12 cellular contexts compared by ENCODE assay signal in genomic region chr17:82860606-82861392, GRCh38. TPM values are rescaled to one million over a fixed set of nuclear protein-coding genes. Genes with fewer than 3 reads are reported as not detected.
DNase-seq lines count a peak whose midpoint lies in the region; ATAC-seq and TF ChIP-seq lines count a peak whose summit lies in the region.
"Had no signal": no experiment of that assay in that cellular context is flagged by ENCODE, and none has a peak within 500 bp of the region (broad histone marks: within the 10 kb centered on the region; RNA-seq: fewer than 3 reads in every experiment).

No MANE protein-coding gene starts in this region.

- H3K27ac ChIP-seq in left ventricle myocardium inferior (replicated peaks) (peak overlapping the region; percentile 41), mesodermal cell (ENCODE audit: low read depth, low read length, severe bottlenecking) (peak overlapping the region; percentile 95), urinary bladder (ENCODE audit: low read depth) (peak overlapping the region; percentile 80), ovary (no peak overlapping the region)
- H3K27ac ChIP-seq: C4-2B had no signal

- H3K27me3 Mint-ChIP-seq in activated CD8-positive, alpha-beta T cell treated with anti-CD3 and anti-CD28 coated beads, Interleukin-2, amount 10 ng/mL, durations not matched to agents 7 days and 5 days (ENCODE audit: low read depth): no peaks in the 10 kb centered on the region

- no peak for TF ChIP-seq EP300 in ovary (IDR thresholded peaks at IDR 0.05)

- DNase-seq in left ventricle myocardium inferior (no peak), cardiac septum (ENCODE audit: low spot score) (no peak), ovary (no peak), NCI-H1048 (lab: John Stamatoyannopoulos, UW) (no peak)
- DNase-seq in activated CD8-positive, alpha-beta T cell treated with anti-CD3 and anti-CD28 coated beads, Interleukin-2, amount 10 ng/mL, durations not matched to agents 7 days and 5 days: no peak
- no peak for DNase-seq in NK-92 treated with Interleukin-12 subunit alpha and Interleukin-12 subunit beta, amount 100 ng/mL, for 24 hours (lab: John Stamatoyannopoulos, UW)
- DNase-seq: NCI-H2107 had no signal

- H3K36me3 Mint-ChIP-seq in activated CD8-positive, alpha-beta T cell treated with anti-CD3 and anti-CD28 coated beads, Interleukin-2, amount 10 ng/mL, durations not matched to agents 7 days and 5 days (ENCODE audit: low read depth): peaks cover 27% of the 10 kb centered on the region

- H3K4me3 ChIP-seq in left ventricle myocardium inferior (no peak overlapping the region), mesodermal cell (ENCODE audit: extremely low read depth, insufficient read depth, low read length, poor library complexity, severe bottlenecking) (no peak overlapping the region), urinary bladder (ENCODE audit: low read depth, low read length) (no peak overlapping the region), ovary (no peak overlapping the region)

- no peaks in the 10 kb centered on the region for H3K36me3 ChIP-seq in left ventricle myocardium inferior
- H3K36me3 ChIP-seq in mesodermal cell (ENCODE audit: control insufficient read depth, insufficient read depth, low read length): peaks cover 5% of the 10 kb centered on the region
- no peaks in the 10 kb centered on the region for H3K36me3 ChIP-seq in urinary bladder (ENCODE audit: insufficient read depth)
- no peaks in the 10 kb centered on the region for H3K36me3 ChIP-seq in ovary

- no peak for ATAC-seq in activated CD8-positive, alpha-beta T cell treated with anti-CD3 and anti-CD28 coated beads, Interleukin-2, amount 10 ng/mL, durations not matched to agents 7 days and 5 days

- peak overlapping the region; percentile 77 for H3K4me3 Mint-ChIP-seq in activated CD8-positive, alpha-beta T cell treated with anti-CD3 and anti-CD28 coated beads, Interleukin-2, amount 10 ng/mL, durations not matched to agents 7 days and 5 days

- peaks cover 76% of the 10 kb centered on the region for H3K4me1 Mint-ChIP-seq in activated CD8-positive, alpha-beta T cell treated with anti-CD3 and anti-CD28 coated beads, Interleukin-2, amount 10 ng/mL, durations not matched to agents 7 days and 5 days (ENCODE audit: low read depth)

- H3K4me1 ChIP-seq in left ventricle myocardium inferior (peaks cover 50% of the 10 kb centered on the region), mesodermal cell (ENCODE audit: control insufficient read depth, insufficient read depth, low read length, poor library complexity, severe bottlenecking) (peaks cover 53% of the 10 kb centered on the region), urinary bladder (ENCODE audit: insufficient read depth) (peaks cover 2% of the 10 kb centered on the region), ovary (ENCODE audit: insufficient read depth) (peaks cover 4% of the 10 kb centered on the region)

- CTCF ChIA-PET in activated CD8-positive, alpha-beta T cell treated with anti-CD3 and anti-CD28 coated beads, Interleukin-2, amount 10 ng/mL, durations not matched to agents 7 days and 5 days (lab: Charles Lee): interaction anchor here (0.7 to 2.2 kb wide), 4 partner anchors 15 to 192 kb away, joined by 3 to 4 read pairs (median 4); no protein-coding TSS in a partner anchor

- H3K9me3 ChIP-seq in left ventricle myocardium inferior (replicated peaks) (no peaks in the 10 kb centered on the region), mesodermal cell (ENCODE audit: control insufficient read depth, low read length) (no peaks in the 10 kb centered on the region), ovary (no peaks in the 10 kb centered on the region)

- H3K27me3 ChIP-seq in left ventricle myocardium inferior (ENCODE audit: low read depth): no peaks in the 10 kb centered on the region
- no peaks in the 10 kb centered on the region for H3K27me3 ChIP-seq in ovary

- peak overlapping the region; percentile 94 for H3K27ac Mint-ChIP-seq in activated CD8-positive, alpha-beta T cell treated with anti-CD3 and anti-CD28 coated beads, Interleukin-2, amount 10 ng/mL, durations not matched to agents 7 days and 5 days

- TF ChIP-seq POLR2A in ovary (IDR thresholded peaks at IDR 0.05): no peak

- H3K9me3 Mint-ChIP-seq in activated CD8-positive, alpha-beta T cell treated with anti-CD3 and anti-CD28 coated beads, Interleukin-2, amount 10 ng/mL, durations not matched to agents 7 days and 5 days (ENCODE audit: insufficient read depth): no peaks in the 10 kb centered on the region

- intact Hi-C loops in left ventricle myocardium inferior (cut with micrococcal nuclease) (no loop called here), cardiac septum (cut with DNase I) (no loop called here), ovary (cut with DNase I) (no loop called here)

- 94 to 99% methylated on average over 27 to 36 of the region's 42 CpGs for WGBS in mesodermal cell (ENCODE audit: insufficient coverage in 2 of 2), 2 experiments
- 87% methylated on average over 42 of the region's 42 CpGs for WGBS in urinary bladder
- 90 to 91% (median 91%) methylated on average over 42 of the region's 42 CpGs for WGBS in ovary, 3 donors

- TF ChIP-seq CTCF in left ventricle myocardium inferior (IDR thresholded peaks at IDR 0.05; ENCODE audit: borderline replicate concordance): no peak
- no peak for TF ChIP-seq CTCF in ovary (IDR thresholded peaks at IDR 0.05)

- POLR2A ChIA-PET in activated CD8-positive, alpha-beta T cell treated with anti-CD3 and anti-CD28 coated beads, Interleukin-2, amount 10 ng/mL, durations not matched to agents 7 days and 5 days (lab: Charles Lee): interaction anchor here (0.6 to 2.1 kb wide), 3 partner anchors 24 to 34 kb away, joined by 3 to 16 read pairs (median 3); no protein-coding TSS in a partner anchor

RNA-seq across cellular contexts. Expression of gene ZNF750, which starts 21.0 kb away (rescaled TPM):
- not detected for total RNA-seq in left ventricle myocardium inferior
- not detected for total RNA-seq in cardiac septum
- not detected for total RNA-seq in activated CD8-positive, alpha-beta T cell treated with anti-CD3 and anti-CD28 coated beads, Interleukin-2, amount 10 ng/mL, durations not matched to agents 7 days and 5 days
- polyA plus RNA-seq in mesodermal cell (2013, experiment 1 of 2): not detected
- 0.15 TPM for polyA plus RNA-seq in mesodermal cell (2013, experiment 2 of 2)
- total RNA-seq in urinary bladder: 3.1 TPM
- polyA plus RNA-seq in urinary bladder: 2.7 TPM
- not detected for total RNA-seq in ovary
- polyA plus RNA-seq in ovary: under 1 TPM in 1 of 2 donors, not detected in 1; 0.02 TPM
- total RNA-seq: cerebellum, frontal cortex had no signal

Comparison
In these comparisons a context has a peak if more than half of its experiments do, and no peak if none do; other contexts are left out.
1. H3K27ac ChIP-seq: peak in left ventricle myocardium inferior (single experiment), mesodermal cell (single experiment) and urinary bladder (single experiment); none in ovary (0 of 2).